20 cellular contexts compared by ENCODE assay signal in genomic region chr4:8703857-8704495, GRCh38.
"Had no signal": no experiment of that assay in that cellular context is flagged by ENCODE, and none has a peak within 500 bp of the region (broad histone marks: within the 10 kb centered on the region; RNA-seq: fewer than 3 reads in every experiment).

No MANE protein-coding gene starts in this region.

- DNase-seq: activated CD4-positive, alpha-beta T cell treated with anti-CD3 and anti-CD28 coated beads, Interleukin-2, amount 50 U/mL, for 4 hours; activated CD4-positive, CD25-positive, alpha-beta regulatory T cell; activated naive CD4-positive, alpha-beta T cell; activated T-cell treated with anti-CD3 and anti-CD28 coated beads, Interleukin-2, amount 50 U/mL, for 72 hours; cortex of kidney; effector memory CD4-positive, alpha-beta T cell; hippocampal formation; naive thymus-derived CD8-positive, alpha-beta T cell; nucleus accumbens; stimulated activated CD4-positive, alpha-beta T cell treated with anti-CD3 and anti-CD28 coated beads, Interleukin-4, amount 100 ng/mL, for 1 hour; stimulated activated CD8-positive, alpha-beta memory T cell treated with anti-CD3 and anti-CD28 coated beads, Interleukin-4, amount 100 ng/mL, for 48 hours; stimulated activated naive CD8-positive, alpha-beta T cell treated with anti-CD3 and anti-CD28 coated beads, Interleukin-15, Interleukin-2, amounts not matched to agents 100 U/mL and 50 U/mL, for 24 hours had no signal

- H3K36me3 ChIP-seq: adrenal gland, prostate gland, thoracic aorta, vagina had no signal

- H3K4me3 ChIP-seq: adrenal gland, body of pancreas, mucosa of descending colon, prostate gland, thoracic aorta, vagina had no signal

- ATAC-seq: activated T-cell treated with anti-CD3 and anti-CD28 coated beads, Interleukin-2, amount 50 U/mL, for 72 hours; body of pancreas; mucosa of descending colon; naive thymus-derived CD8-positive, alpha-beta T cell; SK-N-SH treated with all-trans-retinoic acid at 6 μM for 48 hours; stimulated activated naive CD8-positive, alpha-beta T cell treated with anti-CD3 and anti-CD28 coated beads, Interleukin-15, Interleukin-2, amounts not matched to agents 100 U/mL and 50 U/mL, for 24 hours; T-helper 17 cell had no signal

- H3K27ac ChIP-seq: adrenal gland, body of pancreas, prostate gland, thoracic aorta, vagina had no signal

- H3K4me1 ChIP-seq: adrenal gland, body of pancreas, prostate gland, vagina had no signal

- H3K9me3 ChIP-seq: adrenal gland, body of pancreas, mucosa of descending colon, prostate gland, thoracic aorta, vagina had no signal

- H3K27me3 ChIP-seq: adrenal gland, vagina had no signal
